ENCODE assay signal across 23 cellular contexts in the genomic region with DNA sequence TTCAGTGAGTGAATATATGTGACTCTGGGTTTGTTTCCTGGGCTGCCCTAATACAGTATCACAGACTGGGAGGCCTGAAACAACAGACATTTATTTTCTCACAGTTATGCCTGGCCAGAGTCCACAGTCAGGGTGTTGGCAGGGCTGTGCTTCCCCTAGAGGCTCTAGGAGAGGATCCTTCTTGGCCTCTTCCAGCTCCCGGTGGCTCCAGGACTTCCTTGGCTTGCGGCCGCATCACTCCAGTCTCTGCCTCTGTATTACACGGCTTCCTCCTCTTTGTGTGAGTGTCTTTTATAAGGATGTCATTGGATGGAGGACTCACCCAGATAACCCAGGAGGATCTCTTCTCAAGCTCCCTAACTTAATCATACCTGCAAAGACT. TPM values are rescaled to one million over a fixed set of nuclear protein-coding genes. Genes with fewer than 3 reads are reported as not detected.
DNase-seq lines count a peak whose midpoint lies in the region; ATAC-seq, FAIRE-seq and TF ChIP-seq lines count a peak whose summit lies in the region.
"Had no signal": no experiment of that assay in that cellular context is flagged by ENCODE, and none has a peak within 500 bp of the region (broad histone marks: within the 10 kb centered on the region; RNA-seq: fewer than 3 reads in every experiment).

No MANE protein-coding gene starts in this region.

- H3K9me3 Mint-ChIP-seq in activated CD4-positive, alpha-beta memory T cell treated with anti-CD3 and anti-CD28 coated beads, Interleukin-2, amount 10 ng/mL, durations not matched to agents 7 days and 5 days, result peaks cover 13% of the 10 kb centered on the region
- H3K9me3 Mint-ChIP-seq in activated CD4-positive, alpha-beta memory T cell treated with anti-CD3 and anti-CD28 coated beads for 36 hours, result peaks cover 8% of the 10 kb centered on the region

- TF ChIP-seq CTCF in tibial artery (IDR thresholded peaks at IDR 0.05), result no peak

- WGBS in mesendoderm (ENCODE audit: extremely low coverage, insufficient coverage, low lambda C conversion rate), result no CpG with 5 or more reads among the region's 4 CpGs
- 54 to 71% (median 55%) methylated on average over 4 of the region's 4 CpGs for WGBS in small intestine, 3 donors

- H4K8ac ChIP-seq in mesendoderm (ENCODE audit: low read depth, low read length), result no peak overlapping the region

- H3K18ac ChIP-seq in mesendoderm (ENCODE audit: low read length), result no peak overlapping the region

- no peak overlapping the region for H3K27ac Mint-ChIP-seq in activated CD4-positive, alpha-beta memory T cell treated with anti-CD3 and anti-CD28 coated beads, Interleukin-2, amount 10 ng/mL, durations not matched to agents 7 days and 5 days
- H3K27ac Mint-ChIP-seq in activated CD4-positive, alpha-beta memory T cell treated with anti-CD3 and anti-CD28 coated beads for 36 hours, result no peak overlapping the region
- H3K27ac Mint-ChIP-seq: CD8-positive, alpha-beta T cell had no signal

- H3K4me1 Mint-ChIP-seq in activated CD4-positive, alpha-beta memory T cell treated with anti-CD3 and anti-CD28 coated beads, Interleukin-2, amount 10 ng/mL, durations not matched to agents 7 days and 5 days, result peaks cover 15% of the 10 kb centered on the region
- peaks cover 9% of the 10 kb centered on the region for H3K4me1 Mint-ChIP-seq in activated CD4-positive, alpha-beta memory T cell treated with anti-CD3 and anti-CD28 coated beads for 36 hours (ENCODE audit: low read depth)

- no peak overlapping the region for H4K5ac ChIP-seq in mesendoderm (ENCODE audit: low read length)

- peak; percentile 5 for DNase-seq in activated CD4-positive, alpha-beta memory T cell treated with anti-CD3 and anti-CD28 coated beads, Interleukin-2, amount 10 ng/mL, durations not matched to agents 7 days and 5 days
- DNase-seq in activated CD4-positive, alpha-beta memory T cell treated with anti-CD3 and anti-CD28 coated beads for 36 hours, result no peak
- DNase-seq in mesendoderm, result peak; percentile 67
- peak; percentile 6 for DNase-seq in small intestine
- peak; percentile 6 to 8 for DNase-seq in tibial artery
- no peak for DNase-seq in NK-92 (lab: John Stamatoyannopoulos, UW; ENCODE audit: unreplicated experiment)
- no peak for DNase-seq in SKM-1 (lab: John Stamatoyannopoulos, UW; ENCODE audit: unreplicated experiment)
- DNase-seq: 8988T; CD8-positive, alpha-beta T cell; COR-L47; DMS 273 treated with DMSO at 0.1 percent for 48 hours; DMS53; DND-41; EL; GM23248 had no signal

- H3K79me2 ChIP-seq in mesendoderm (ENCODE audit: control insufficient read depth, insufficient read depth, low read length), result no peaks in the 10 kb centered on the region

- H3K4ac ChIP-seq in mesendoderm (ENCODE audit: low read depth, low read length), result no peak overlapping the region

- H3K4me3 ChIP-seq in mesendoderm (ENCODE audit: low read length), result no peak overlapping the region
- H3K4me3 ChIP-seq in small intestine (ENCODE audit: low read depth in 1 of 2, low read length in 2 of 2), result no peak overlapping the region
- no peak overlapping the region for H3K4me3 ChIP-seq in tibial artery
- H3K4me3 ChIP-seq: BLaER1, GM12878, GM23248, HAP-1 had no signal

- no peaks in the 10 kb centered on the region for H3K27me3 ChIP-seq in mesendoderm (ENCODE audit: insufficient read depth, low read length, poor library complexity)
- H3K27me3 ChIP-seq in small intestine (ENCODE audit: control insufficient read depth in 2 of 2, insufficient read depth in 2 of 2, low read length in 2 of 2), result peaks cover 0 to 6% of the 10 kb centered on the region in 2 donors
- H3K27me3 ChIP-seq in tibial artery, result peaks cover 0 to 11% of the 10 kb centered on the region in 2 donors
- H3K27me3 ChIP-seq: BLaER1 had no signal

- no peak overlapping the region for H3K9ac ChIP-seq in mesendoderm (ENCODE audit: low read length)
- H3K9ac ChIP-seq: BLaER1, GM23248 had no signal

- intact Hi-C loops in activated CD4-positive, alpha-beta memory T cell treated with anti-CD3 and anti-CD28 coated beads for 36 hours (cut with micrococcal nuclease), result no loop called here
- intact Hi-C loops in tibial artery (cut with DNase I; ENCODE audit: low total_unique reads), result no loop called here

- H2BK15ac ChIP-seq in mesendoderm (replicated peaks; ENCODE audit: low read depth), result no peak overlapping the region

- CTCF ChIA-PET in activated CD4-positive, alpha-beta memory T cell treated with anti-CD3 and anti-CD28 coated beads, Interleukin-2, amount 10 ng/mL, durations not matched to agents 7 days and 5 days (lab: Charles Lee), result interaction anchor here (1.6 kb wide), 1 partner anchor 44 kb away, joined by 6 read pairs; no protein-coding TSS in a partner anchor
- CTCF ChIA-PET in activated CD4-positive, alpha-beta memory T cell treated with anti-CD3 and anti-CD28 coated beads for 36 hours (lab: Charles Lee), result interaction anchor here (1.8 to 2.6 kb wide), 2 partner anchors 45 to 71 kb away, joined by 11 to 12 read pairs; no protein-coding TSS in a partner anchor

- H3K27ac ChIP-seq in mesendoderm (ENCODE audit: low read depth, low read length) (no peak overlapping the region), small intestine (ENCODE audit: low read depth in 1 of 2, low read length in 1 of 2) (no peak overlapping the region), tibial artery (no peak overlapping the region)
- H3K27ac ChIP-seq: BLaER1, GM23248 had no signal

- no peaks in the 10 kb centered on the region for H3K9me3 ChIP-seq in small intestine (ENCODE audit: control insufficient read depth, low read depth)
- H3K9me3 ChIP-seq in tibial artery, result peaks cover 0 to 13% (median 9%) of the 10 kb centered on the region in 3 donors
- H3K9me3 ChIP-seq: HAP-1 had no signal

- H2BK120ac ChIP-seq in mesendoderm (ENCODE audit: low read depth, low read length), result no peak overlapping the region

- H3K79me1 ChIP-seq in mesendoderm (ENCODE audit: low read length), result no peaks in the 10 kb centered on the region

- H3K36me3 Mint-ChIP-seq in activated CD4-positive, alpha-beta memory T cell treated with anti-CD3 and anti-CD28 coated beads, Interleukin-2, amount 10 ng/mL, durations not matched to agents 7 days and 5 days (ENCODE audit: low read depth), result peaks cover 16% of the 10 kb centered on the region
- no peaks in the 10 kb centered on the region for H3K36me3 Mint-ChIP-seq in activated CD4-positive, alpha-beta memory T cell treated with anti-CD3 and anti-CD28 coated beads for 36 hours
- H3K36me3 Mint-ChIP-seq: CD8-positive, alpha-beta T cell had no signal

- H2BK5ac ChIP-seq in mesendoderm (ENCODE audit: low read length), result no peak overlapping the region

- H3K4me1 ChIP-seq in mesendoderm (ENCODE audit: control insufficient read depth, low read depth, low read length) (peaks cover 2% of the 10 kb centered on the region), small intestine (ENCODE audit: control insufficient read depth in 2 of 2, insufficient read depth in 1 of 2, low read depth in 1 of 2, low read length in 1 of 2) (no peaks in the 10 kb centered on the region), tibial artery (peaks cover 0 to 3% (median 1%) of the 10 kb centered on the region in 4 donors)
- H3K4me1 ChIP-seq: HAP-1 had no signal

- no peak overlapping the region for H3K4me2 ChIP-seq in mesendoderm (ENCODE audit: low read length)
- H3K4me2 ChIP-seq: BLaER1 had no signal

- H3K23ac ChIP-seq in mesendoderm (ENCODE audit: low read length), result no peak overlapping the region

- no peak overlapping the region for H3K4me3 Mint-ChIP-seq in activated CD4-positive, alpha-beta memory T cell treated with anti-CD3 and anti-CD28 coated beads, Interleukin-2, amount 10 ng/mL, durations not matched to agents 7 days and 5 days
- H3K4me3 Mint-ChIP-seq in activated CD4-positive, alpha-beta memory T cell treated with anti-CD3 and anti-CD28 coated beads for 36 hours, result no peak overlapping the region
- H3K4me3 Mint-ChIP-seq: CD8-positive, alpha-beta T cell had no signal

- no peak overlapping the region for H3K56ac ChIP-seq in mesendoderm (ENCODE audit: low read length)

- H2AK5ac ChIP-seq in mesendoderm (ENCODE audit: low read length), result no peak overlapping the region

- no peak for ATAC-seq in GM21381 (IDR thresholded peaks at IDR 0.05; ENCODE audit: unreplicated experiment)
- ATAC-seq: CD8-positive, alpha-beta T cell; GM12878 had no signal

- peaks cover 6% of the 10 kb centered on the region for H3K27me3 Mint-ChIP-seq in activated CD4-positive, alpha-beta memory T cell treated with anti-CD3 and anti-CD28 coated beads, Interleukin-2, amount 10 ng/mL, durations not matched to agents 7 days and 5 days
- H3K27me3 Mint-ChIP-seq in activated CD4-positive, alpha-beta memory T cell treated with anti-CD3 and anti-CD28 coated beads for 36 hours, result peaks cover 12% of the 10 kb centered on the region

- FAIRE-seq in small intestine (lab: Jason Lieb, UNC), result no peak

- POLR2A ChIA-PET in activated CD4-positive, alpha-beta memory T cell treated with anti-CD3 and anti-CD28 coated beads, Interleukin-2, amount 10 ng/mL, durations not matched to agents 7 days and 5 days (lab: Charles Lee), result interaction anchor here (0.8 kb wide), 1 partner anchor 25 kb away, joined by 3 read pairs; no protein-coding TSS in a partner anchor
- POLR2A ChIA-PET in activated CD4-positive, alpha-beta memory T cell treated with anti-CD3 and anti-CD28 coated beads for 36 hours (lab: Charles Lee), result no interaction called here

- H3K36me3 ChIP-seq in mesendoderm (ENCODE audit: control insufficient read depth, insufficient read depth, low read length), result no peaks in the 10 kb centered on the region
- no peaks in the 10 kb centered on the region for H3K36me3 ChIP-seq in small intestine (ENCODE audit: control insufficient read depth in 2 of 2, insufficient read depth in 2 of 2, low read length in 2 of 2)
- H3K36me3 ChIP-seq in tibial artery, result no peaks in the 10 kb centered on the region
- H3K36me3 ChIP-seq: BLaER1, HAP-1 had no signal

RNA-seq across cellular contexts. Expression of a gene that starts 5.2 kb away (rescaled TPM):
- total RNA-seq in activated CD4-positive, alpha-beta memory T cell treated with anti-CD3 and anti-CD28 coated beads, Interleukin-2, amount 10 ng/mL, durations not matched to agents 7 days and 5 days, result 10 to 100 TPM; 43.8 to 44.4 TPM
- total RNA-seq in activated CD4-positive, alpha-beta memory T cell treated with anti-CD3 and anti-CD28 coated beads for 36 hours, result 10 to 100 TPM; 17.7 to 18.1 TPM
- polyA plus RNA-seq in mesendoderm (2013, experiment 1 of 2), result 3.5 TPM
- polyA plus RNA-seq in mesendoderm (2013, experiment 2 of 2), result 3.5 TPM
- polyA plus RNA-seq in small intestine, result 1 to 10 TPM in 2 of 3 donors, under 1 TPM in 1; 0.67 to 1.8 (median 1.4) TPM
- total RNA-seq: A673, G401, GM23248, HT-29 had no signal
- polyA plus RNA-seq: AG04450, GM23248 had no signal

Comparison
In these comparisons a context has a peak if more than half of its experiments do, and no peak if none do; other contexts are left out.
1. DNase-seq: peak in activated CD4-positive, alpha-beta memory T cell treated with anti-CD3 and anti-CD28 coated beads, Interleukin-2, amount 10 ng/mL, durations not matched to agents 7 days and 5 days (single experiment), mesendoderm (single experiment), small intestine (single experiment) and tibial artery (2 of 2); none in activated CD4-positive, alpha-beta memory T cell treated with anti-CD3 and anti-CD28 coated beads for 36 hours (single experiment), NK-92 (single experiment) and SKM-1 (single experiment).